Comparison of ENCODE assay signal across 1 cellular context in genomic region chr17:44707755-44708400, GRCh38.
TF ChIP-seq lines count a peak whose summit lies in the region.

No MANE protein-coding gene starts in this region.

TF ChIP-seq in K562, 482 proteins besides CTCF, POLR2A, EP300 and RAD21 (continued from another document and continues in another):
- TF ChIP-seq, protein P1, sequence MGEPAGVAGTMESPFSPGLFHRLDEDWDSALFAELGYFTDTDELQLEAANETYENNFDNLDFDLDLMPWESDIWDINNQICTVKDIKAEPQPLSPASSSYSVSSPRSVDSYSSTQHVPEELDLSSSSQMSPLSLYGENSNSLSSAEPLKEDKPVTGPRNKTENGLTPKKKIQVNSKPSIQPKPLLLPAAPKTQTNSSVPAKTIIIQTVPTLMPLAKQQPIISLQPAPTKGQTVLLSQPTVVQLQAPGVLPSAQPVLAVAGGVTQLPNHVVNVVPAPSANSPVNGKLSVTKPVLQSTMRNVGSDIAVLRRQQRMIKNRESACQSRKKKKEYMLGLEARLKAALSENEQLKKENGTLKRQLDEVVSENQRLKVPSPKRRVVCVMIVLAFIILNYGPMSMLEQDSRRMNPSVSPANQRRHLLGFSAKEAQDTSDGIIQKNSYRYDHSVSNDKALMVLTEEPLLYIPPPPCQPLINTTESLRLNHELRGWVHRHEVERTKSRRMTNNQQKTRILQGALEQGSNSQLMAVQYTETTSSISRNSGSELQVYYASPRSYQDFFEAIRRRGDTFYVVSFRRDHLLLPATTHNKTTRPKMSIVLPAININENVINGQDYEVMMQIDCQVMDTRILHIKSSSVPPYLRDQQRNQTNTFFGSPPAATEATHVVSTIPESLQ (CRISPR knock-in tag; IDR thresholded peaks at IDR 0.05), result no peak
- no peak for TF ChIP-seq ZNF695 (CRISPR knock-in tag; IDR thresholded peaks at IDR 0.05)
- no peak for TF ChIP-seq ZNF174 (CRISPR knock-in tag; IDR thresholded peaks at IDR 0.05)
- TF ChIP-seq ZNF165 (CRISPR knock-in tag; IDR thresholded peaks at IDR 0.05; ENCODE audit: borderline replicate concordance), result no peak
- no peak for TF ChIP-seq MYC (IDR thresholded peaks at IDR 0.05; ENCODE audit: low read depth, low read length)
- TF ChIP-seq MYC (CRISPR knock-in tag; IDR thresholded peaks at IDR 0.05; ENCODE audit: borderline replicate concordance, low read depth), result no peak
- 0 out of 2 replicates have a peak, but pooled peaks have one; percentile 17 for TF ChIP-seq ZNF384 (IDR thresholded peaks at IDR 0.05; ENCODE audit: low read depth, low read length)
- no peak for TF ChIP-seq ZKSCAN8 (CRISPR knock-in tag; IDR thresholded peaks at IDR 0.05)
- no peak for TF ChIP-seq ZNF76 (CRISPR knock-in tag; IDR thresholded peaks at IDR 0.05; ENCODE audit: borderline replicate concordance)
- peak; percentile 17; the same call in 1 of the 2 replicates for TF ChIP-seq BRD4 (IDR thresholded peaks at IDR 0.05)
- TF ChIP-seq ZNF551 (CRISPR knock-in tag; IDR thresholded peaks at IDR 0.05), result no peak
- TF ChIP-seq MAFK (IDR thresholded peaks at IDR 0.05; ENCODE audit: low read length), result peak; percentile 89
- TF ChIP-seq RREB1 (CRISPR knock-in tag; IDR thresholded peaks at IDR 0.05), result no peak
- no peak for TF ChIP-seq PHF8 (IDR thresholded peaks at IDR 0.05; ENCODE audit: borderline replicate concordance, low read length)
- no peak for TF ChIP-seq CREBBP (IDR thresholded peaks at IDR 0.05; ENCODE audit: low read depth, low read length)
- TF ChIP-seq, protein P2, sequence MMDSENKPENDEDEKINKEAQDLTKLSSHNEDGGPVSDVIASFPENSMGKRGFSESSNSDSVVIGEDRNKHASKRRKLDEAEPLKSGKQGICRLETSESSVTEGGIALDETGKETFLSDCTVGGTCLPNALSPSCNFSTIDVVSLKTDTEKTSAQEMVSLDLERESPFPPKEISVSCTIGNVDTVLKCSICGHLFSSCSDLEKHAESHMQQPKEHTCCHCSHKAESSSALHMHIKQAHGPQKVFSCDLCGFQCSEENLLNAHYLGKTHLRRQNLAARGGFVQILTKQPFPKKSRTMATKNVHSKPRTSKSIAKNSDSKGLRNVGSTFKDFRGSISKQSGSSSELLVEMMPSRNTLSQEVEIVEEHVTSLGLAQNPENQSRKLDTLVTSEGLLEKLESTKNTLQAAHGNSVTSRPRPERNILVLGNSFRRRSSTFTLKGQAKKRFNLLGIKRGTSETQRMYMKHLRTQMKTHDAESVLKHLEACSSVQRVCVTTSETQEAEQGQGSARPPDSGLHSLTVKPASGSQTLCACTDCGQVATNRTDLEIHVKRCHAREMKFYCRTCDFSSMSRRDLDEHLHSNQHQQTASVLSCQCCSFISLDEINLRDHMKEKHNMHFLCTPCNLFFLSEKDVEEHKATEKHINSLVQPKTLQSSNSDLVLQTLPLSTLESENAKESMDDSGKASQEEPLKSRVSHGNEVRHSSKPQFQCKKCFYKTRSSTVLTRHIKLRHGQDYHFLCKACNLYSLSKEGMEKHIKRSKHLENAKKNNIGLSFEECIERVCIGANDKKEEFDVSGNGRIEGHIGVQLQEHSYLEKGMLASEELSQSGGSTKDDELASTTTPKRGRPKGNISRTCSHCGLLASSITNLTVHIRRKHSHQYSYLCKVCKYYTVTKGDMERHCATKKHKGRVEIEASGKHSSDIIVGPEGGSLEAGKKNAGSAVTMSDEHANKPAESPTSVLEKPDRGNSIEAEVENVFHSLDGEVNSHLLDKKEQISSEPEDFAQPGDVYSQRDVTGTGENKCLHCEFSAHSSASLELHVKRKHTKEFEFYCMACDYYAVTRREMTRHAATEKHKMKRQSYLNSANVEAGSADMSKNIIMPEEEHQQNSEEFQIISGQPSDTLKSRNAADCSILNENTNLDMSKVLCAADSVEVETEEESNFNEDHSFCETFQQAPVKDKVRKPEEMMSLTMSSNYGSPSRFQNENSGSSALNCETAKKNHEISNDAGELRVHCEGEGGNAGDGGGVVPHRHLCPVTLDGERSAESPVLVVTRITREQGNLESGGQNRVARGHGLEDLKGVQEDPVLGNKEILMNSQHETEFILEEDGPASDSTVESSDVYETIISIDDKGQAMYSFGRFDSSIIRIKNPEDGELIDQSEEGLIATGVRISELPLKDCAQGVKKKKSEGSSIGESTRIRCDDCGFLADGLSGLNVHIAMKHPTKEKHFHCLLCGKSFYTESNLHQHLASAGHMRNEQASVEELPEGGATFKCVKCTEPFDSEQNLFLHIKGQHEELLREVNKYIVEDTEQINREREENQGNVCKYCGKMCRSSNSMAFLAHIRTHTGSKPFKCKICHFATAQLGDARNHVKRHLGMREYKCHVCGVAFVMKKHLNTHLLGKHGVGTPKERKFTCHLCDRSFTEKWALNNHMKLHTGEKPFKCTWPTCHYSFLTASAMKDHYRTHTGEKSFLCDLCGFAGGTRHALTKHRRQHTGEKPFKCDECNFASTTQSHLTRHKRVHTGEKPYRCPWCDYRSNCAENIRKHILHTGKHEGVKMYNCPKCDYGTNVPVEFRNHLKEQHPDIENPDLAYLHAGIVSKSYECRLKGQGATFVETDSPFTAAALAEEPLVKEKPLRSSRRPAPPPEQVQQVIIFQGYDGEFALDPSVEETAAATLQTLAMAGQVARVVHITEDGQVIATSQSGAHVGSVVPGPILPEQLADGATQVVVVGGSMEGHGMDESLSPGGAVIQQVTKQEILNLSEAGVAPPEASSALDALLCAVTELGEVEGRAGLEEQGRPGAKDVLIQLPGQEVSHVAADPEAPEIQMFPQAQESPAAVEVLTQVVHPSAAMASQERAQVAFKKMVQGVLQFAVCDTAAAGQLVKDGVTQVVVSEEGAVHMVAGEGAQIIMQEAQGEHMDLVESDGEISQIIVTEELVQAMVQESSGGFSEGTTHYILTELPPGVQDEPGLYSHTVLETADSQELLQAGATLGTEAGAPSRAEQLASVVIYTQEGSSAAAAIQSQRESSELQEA (IDR thresholded peaks at IDR 0.05; ENCODE audit: low read depth), result no peak
- no peak for TF ChIP-seq HNRNPUL1 (IDR thresholded peaks at IDR 0.05; ENCODE audit: low read length)
- TF ChIP-seq POLR2AphosphoS2 (IDR thresholded peaks at IDR 0.05; ENCODE audit: low read length), result no peak
- TF ChIP-seq ZNF282 (CRISPR knock-in tag; IDR thresholded peaks at IDR 0.05), result no peak
- no peak for TF ChIP-seq FOXJ3 (CRISPR knock-in tag; IDR thresholded peaks at IDR 0.05)
- TF ChIP-seq CBX3 (IDR thresholded peaks at IDR 0.05; ENCODE audit: borderline replicate concordance in 1 of 2, low read length in 2 of 2), result no peak
- TF ChIP-seq SMARCC2 (IDR thresholded peaks at IDR 0.05; ENCODE audit: low read depth), result no peak
- peak; percentile 39 for TF ChIP-seq DACH1 (IDR thresholded peaks at IDR 0.05; ENCODE audit: partially characterized antibody)
- no peak for TF ChIP-seq FOXP4 (CRISPR knock-in tag; IDR thresholded peaks at IDR 0.05; ENCODE audit: borderline replicate concordance)
- TF ChIP-seq KAT7 (CRISPR knock-in tag; IDR thresholded peaks at IDR 0.05; ENCODE audit: borderline replicate concordance), result no peak
- TF ChIP-seq BMI1 (IDR thresholded peaks at IDR 0.05; ENCODE audit: low read length), result no peak
- no peak for TF ChIP-seq HDAC6 (IDR thresholded peaks at IDR 0.05; ENCODE audit: low read depth, low read length)
- TF ChIP-seq, protein P3, sequence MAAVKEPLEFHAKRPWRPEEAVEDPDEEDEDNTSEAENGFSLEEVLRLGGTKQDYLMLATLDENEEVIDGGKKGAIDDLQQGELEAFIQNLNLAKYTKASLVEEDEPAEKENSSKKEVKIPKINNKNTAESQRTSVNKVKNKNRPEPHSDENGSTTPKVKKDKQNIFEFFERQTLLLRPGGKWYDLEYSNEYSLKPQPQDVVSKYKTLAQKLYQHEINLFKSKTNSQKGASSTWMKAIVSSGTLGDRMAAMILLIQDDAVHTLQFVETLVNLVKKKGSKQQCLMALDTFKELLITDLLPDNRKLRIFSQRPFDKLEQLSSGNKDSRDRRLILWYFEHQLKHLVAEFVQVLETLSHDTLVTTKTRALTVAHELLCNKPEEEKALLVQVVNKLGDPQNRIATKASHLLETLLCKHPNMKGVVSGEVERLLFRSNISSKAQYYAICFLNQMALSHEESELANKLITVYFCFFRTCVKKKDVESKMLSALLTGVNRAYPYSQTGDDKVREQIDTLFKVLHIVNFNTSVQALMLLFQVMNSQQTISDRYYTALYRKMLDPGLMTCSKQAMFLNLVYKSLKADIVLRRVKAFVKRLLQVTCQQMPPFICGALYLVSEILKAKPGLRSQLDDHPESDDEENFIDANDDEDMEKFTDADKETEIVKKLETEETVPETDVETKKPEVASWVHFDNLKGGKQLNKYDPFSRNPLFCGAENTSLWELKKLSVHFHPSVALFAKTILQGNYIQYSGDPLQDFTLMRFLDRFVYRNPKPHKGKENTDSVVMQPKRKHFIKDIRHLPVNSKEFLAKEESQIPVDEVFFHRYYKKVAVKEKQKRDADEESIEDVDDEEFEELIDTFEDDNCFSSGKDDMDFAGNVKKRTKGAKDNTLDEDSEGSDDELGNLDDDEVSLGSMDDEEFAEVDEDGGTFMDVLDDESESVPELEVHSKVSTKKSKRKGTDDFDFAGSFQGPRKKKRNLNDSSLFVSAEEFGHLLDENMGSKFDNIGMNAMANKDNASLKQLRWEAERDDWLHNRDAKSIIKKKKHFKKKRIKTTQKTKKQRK (IDR thresholded peaks at IDR 0.05; ENCODE audit: borderline replicate concordance, low read depth, low read length), result no peak
- TF ChIP-seq ATF3 (IDR thresholded peaks at IDR 0.05), result no peak
- TF ChIP-seq ATF3 (CRISPR knock-in tag; conservative IDR thresholded peaks at IDR 0.05), result no peak
- no peak for TF ChIP-seq MBD1 (CRISPR knock-in tag; IDR thresholded peaks at IDR 0.05)
- no peak for TF ChIP-seq ZNF561 (CRISPR knock-in tag; conservative IDR thresholded peaks at IDR 0.05)
- no peak for TF ChIP-seq ADNP (tag; IDR thresholded peaks at IDR 0.05)
- TF ChIP-seq NFXL1 (CRISPR knock-in tag; IDR thresholded peaks at IDR 0.05), result no peak
- no peak for TF ChIP-seq BDP1 (IDR thresholded peaks at IDR 0.05; ENCODE audit: insufficient read depth, insufficient read length)
